ENCODE assay signal across 16 cellular contexts in genomic region chr5:111498346-111498745, GRCh38. TPM values are rescaled to one million over a fixed set of nuclear protein-coding genes. Genes with fewer than 3 reads are reported as not detected.
DNase-seq lines count a peak whose midpoint lies in the region; ATAC-seq lines count a peak whose summit lies in the region.
"Had no signal": no experiment of that assay in that cellular context is flagged by ENCODE, and none has a peak within 500 bp of the region (broad histone marks: within the 10 kb centered on the region; RNA-seq: fewer than 3 reads in every experiment).

No MANE protein-coding gene starts in this region.

- H3K9me3 Mint-ChIP-seq in activated T-cell treated with anti-CD3 and anti-CD28 coated beads, Interleukin-2, amount 50 U/mL, for 24 hours, result no peaks in the 10 kb centered on the region
- H3K9me3 Mint-ChIP-seq in activated T-helper 2 cell treated with anti-CD3 and anti-CD28 coated beads, Interferon-gamma antibody, Interleukin-2, Interleukin-4, amounts not matched to agents 10 μg/mL and 5 μg/mL and 100 μg/mL, durations not matched to agents 14 hours and 24 hours and 36 hours, result no peaks in the 10 kb centered on the region
- H3K9me3 Mint-ChIP-seq in natural killer cell treated with Interleukin-12 subunit alpha and Interleukin-12 subunit beta and Interleukin-15 and Interleukin-18, amount 100 ng/mL, for 72 hours, result no peaks in the 10 kb centered on the region
- H3K9me3 Mint-ChIP-seq: activated B cell treated with CpG ODN at 0.5 μM for 24 hours had no signal

- ATAC-seq in HG02852 (IDR thresholded peaks at IDR 0.05; ENCODE audit: unreplicated experiment), result peak; percentile 42
- ATAC-seq in natural killer cell treated with Interleukin-12 subunit alpha and Interleukin-12 subunit beta and Interleukin-15 and Interleukin-18, amount 100 ng/mL, for 72 hours, result no peak
- no peak for ATAC-seq in left cardiac atrium
- ATAC-seq: left ventricle myocardium superior, Right ventricle myocardium inferior had no signal

- peak overlapping the region; percentile 63 for H3K27ac Mint-ChIP-seq in activated T-cell treated with anti-CD3 and anti-CD28 coated beads, Interleukin-2, amount 50 U/mL, for 24 hours
- H3K27ac Mint-ChIP-seq in activated T-helper 2 cell treated with anti-CD3 and anti-CD28 coated beads, Interferon-gamma antibody, Interleukin-2, Interleukin-4, amounts not matched to agents 10 μg/mL and 5 μg/mL and 100 μg/mL, durations not matched to agents 14 hours and 24 hours and 36 hours, result peak overlapping the region; percentile 46
- peak overlapping the region; percentile 47 to 77 for H3K27ac Mint-ChIP-seq in natural killer cell treated with Interleukin-12 subunit alpha and Interleukin-12 subunit beta and Interleukin-15 and Interleukin-18, amount 100 ng/mL, for 72 hours
- H3K27ac Mint-ChIP-seq: activated B cell treated with CpG ODN at 0.5 μM for 24 hours had no signal

- no peaks in the 10 kb centered on the region for H3K27me3 Mint-ChIP-seq in activated T-cell treated with anti-CD3 and anti-CD28 coated beads, Interleukin-2, amount 50 U/mL, for 24 hours
- H3K27me3 Mint-ChIP-seq in activated T-helper 2 cell treated with anti-CD3 and anti-CD28 coated beads, Interferon-gamma antibody, Interleukin-2, Interleukin-4, amounts not matched to agents 10 μg/mL and 5 μg/mL and 100 μg/mL, durations not matched to agents 14 hours and 24 hours and 36 hours (ENCODE audit: low read depth), result no peaks in the 10 kb centered on the region
- no peaks in the 10 kb centered on the region for H3K27me3 Mint-ChIP-seq in natural killer cell treated with Interleukin-12 subunit alpha and Interleukin-12 subunit beta and Interleukin-15 and Interleukin-18, amount 100 ng/mL, for 72 hours
- H3K27me3 Mint-ChIP-seq: activated B cell treated with CpG ODN at 0.5 μM for 24 hours had no signal

- H3K4me1 Mint-ChIP-seq in activated T-cell treated with anti-CD3 and anti-CD28 coated beads, Interleukin-2, amount 50 U/mL, for 24 hours (ENCODE audit: low read depth), result peaks cover 18% of the 10 kb centered on the region
- peaks cover 28% of the 10 kb centered on the region for H3K4me1 Mint-ChIP-seq in activated T-helper 2 cell treated with anti-CD3 and anti-CD28 coated beads, Interferon-gamma antibody, Interleukin-2, Interleukin-4, amounts not matched to agents 10 μg/mL and 5 μg/mL and 100 μg/mL, durations not matched to agents 14 hours and 24 hours and 36 hours (ENCODE audit: low read depth)
- peaks cover 7 to 17% of the 10 kb centered on the region in 2 donors for H3K4me1 Mint-ChIP-seq in natural killer cell treated with Interleukin-12 subunit alpha and Interleukin-12 subunit beta and Interleukin-15 and Interleukin-18, amount 100 ng/mL, for 72 hours (ENCODE audit: low read depth in 2 of 2)

- no peak overlapping the region for H3K4me3 Mint-ChIP-seq in activated T-cell treated with anti-CD3 and anti-CD28 coated beads, Interleukin-2, amount 50 U/mL, for 24 hours
- no peak overlapping the region for H3K4me3 Mint-ChIP-seq in activated T-helper 2 cell treated with anti-CD3 and anti-CD28 coated beads, Interferon-gamma antibody, Interleukin-2, Interleukin-4, amounts not matched to agents 10 μg/mL and 5 μg/mL and 100 μg/mL, durations not matched to agents 14 hours and 24 hours and 36 hours (ENCODE audit: low read depth)
- H3K4me3 Mint-ChIP-seq in natural killer cell treated with Interleukin-12 subunit alpha and Interleukin-12 subunit beta and Interleukin-15 and Interleukin-18, amount 100 ng/mL, for 72 hours, result peak overlapping the region; percentile 23
- H3K4me3 Mint-ChIP-seq: activated B cell treated with CpG ODN at 0.5 μM for 24 hours had no signal

- peaks cover 77% of the 10 kb centered on the region for H3K36me3 Mint-ChIP-seq in activated T-cell treated with anti-CD3 and anti-CD28 coated beads, Interleukin-2, amount 50 U/mL, for 24 hours (ENCODE audit: low read depth)
- peaks cover 79% of the 10 kb centered on the region for H3K36me3 Mint-ChIP-seq in activated T-helper 2 cell treated with anti-CD3 and anti-CD28 coated beads, Interferon-gamma antibody, Interleukin-2, Interleukin-4, amounts not matched to agents 10 μg/mL and 5 μg/mL and 100 μg/mL, durations not matched to agents 14 hours and 24 hours and 36 hours (ENCODE audit: low read depth)
- H3K36me3 Mint-ChIP-seq in natural killer cell treated with Interleukin-12 subunit alpha and Interleukin-12 subunit beta and Interleukin-15 and Interleukin-18, amount 100 ng/mL, for 72 hours, result peaks cover 24% of the 10 kb centered on the region

- DNase-seq in activated T-cell treated with anti-CD3 and anti-CD28 coated beads, Interleukin-2, amount 50 U/mL, for 24 hours, result no peak
- no peak for DNase-seq in activated T-cell treated with anti-CD3 and anti-CD28 coated beads, Interleukin-2, amount 50 U/mL, for 1 hour
- DNase-seq in activated T-helper 2 cell treated with anti-CD3 and anti-CD28 coated beads, Interferon-gamma antibody, Interleukin-2, Interleukin-4, amounts not matched to agents 10 μg/mL and 5 μg/mL and 100 μg/mL, durations not matched to agents 14 hours and 24 hours and 36 hours (ENCODE audit: low spot score), result no peak
- no peak for DNase-seq in natural killer cell treated with Interleukin-12 subunit alpha and Interleukin-12 subunit beta and Interleukin-15 and Interleukin-18, amount 100 ng/mL, for 72 hours (ENCODE audit: low spot score)
- DNase-seq in mucosa of gallbladder (ENCODE audit: low spot score) (no peak), left cardiac atrium (no peak), dermis blood vessel endothelial cell (no peak)
- DNase-seq: activated B cell treated with CpG ODN at 0.5 μM for 24 hours; adrenal gland; esophagus squamous epithelium; left ventricle myocardium superior; NCI-H2081; NCI-H510A; stimulated activated CD4-positive, alpha-beta T cell treated with anti-CD3 and anti-CD28 coated beads, Interleukin-2, amount 100 ng/mL, for 24 hours had no signal

- intact Hi-C loops in activated T-helper 2 cell treated with anti-CD3 and anti-CD28 coated beads, Interferon-gamma antibody, Interleukin-2, Interleukin-4, amounts not matched to agents 10 μg/mL and 5 μg/mL and 100 μg/mL, durations not matched to agents 14 hours and 24 hours and 36 hours (cut with micrococcal nuclease), result loop anchor here (1.0 kb wide), 1 partner anchor 14 kb away; the partner anchor contains the start of gene STARD4
- intact Hi-C loops in left cardiac atrium (cut with DNase I), result no loop called here

RNA-seq across cellular contexts. Expression of gene STARD4, which starts 14.0 kb away (rescaled TPM):
- total RNA-seq in activated T-helper 2 cell treated with anti-CD3 and anti-CD28 coated beads, Interferon-gamma antibody, Interleukin-2, Interleukin-4, amounts not matched to agents 10 μg/mL and 5 μg/mL and 100 μg/mL, durations not matched to agents 14 hours and 24 hours and 36 hours, result 222 and 230 TPM in 2 replicates
- 100 to 1,000 TPM in 1 of 2 donors, 10 to 100 TPM in 1; 41.6 to 102 TPM for total RNA-seq in natural killer cell treated with Interleukin-12 subunit alpha and Interleukin-12 subunit beta and Interleukin-15 and Interleukin-18, amount 100 ng/mL, for 72 hours
- 40.7 TPM for total RNA-seq in mucosa of gallbladder
- total RNA-seq in left cardiac atrium, result 10 to 100 TPM in 1 of 2 donors, 1 to 10 TPM in 1; 6.5 to 22.3 TPM
- total RNA-seq in dermis blood vessel endothelial cell, result 71.1 and 71.2 TPM in 2 replicates
